ENCODE assay signal across 17 cellular contexts in genomic region chr7:44827567-44827966, GRCh38. TPM values are rescaled to one million over a fixed set of nuclear protein-coding genes. Genes with fewer than 3 reads are reported as not detected.
DNase-seq lines count a peak whose midpoint lies in the region; ATAC-seq and TF ChIP-seq lines count a peak whose summit lies in the region.
"Had no signal": no experiment of that assay in that cellular context is flagged by ENCODE, and none has a peak within 500 bp of the region (broad histone marks: within the 10 kb centered on the region; RNA-seq: fewer than 3 reads in every experiment).

No MANE protein-coding gene starts in this region.

- ATAC-seq in activated CD8-positive, alpha-beta T cell treated with anti-CD3 and anti-CD28 coated beads for 36 hours, result no peak
- ATAC-seq in activated CD8-positive, alpha-beta T cell treated with anti-CD3 and anti-CD28 coated beads, Interleukin-2, amount 10 ng/mL, durations not matched to agents 7 days and 5 days, result no peak
- ATAC-seq in stimulated activated naive CD8-positive, alpha-beta T cell treated with anti-CD3 and anti-CD28 coated beads, Interleukin-15, Interleukin-2, amounts not matched to agents 100 U/mL and 50 U/mL, for 24 hours, result no peak
- no peak for ATAC-seq in stimulated activated naive B cell treated with anti-CD40 and anti-IgM and Interleukin-4, amounts not matched to agents 10 μg/mL and 1 μg/mL and 100 μg/mL, for 72 hours (replicated peaks)
- no peak for ATAC-seq in omental fat pad (ENCODE audit: low FRiP score)
- ATAC-seq: GM12878, K562 had no signal

- H3K27ac Mint-ChIP-seq in activated CD8-positive, alpha-beta T cell treated with anti-CD3 and anti-CD28 coated beads for 36 hours, result peak overlapping the region; percentile 85
- no peak overlapping the region for H3K27ac Mint-ChIP-seq in activated CD8-positive, alpha-beta T cell treated with anti-CD3 and anti-CD28 coated beads, Interleukin-2, amount 10 ng/mL, durations not matched to agents 7 days and 5 days
- H3K27ac Mint-ChIP-seq in stimulated activated naive CD8-positive, alpha-beta T cell treated with anti-CD3 and anti-CD28 coated beads, Interleukin-15, Interleukin-2, amounts not matched to agents 100 ng/mL and 50 ng/mL, for 24 hours, result peak overlapping the region; percentile 66
- peak overlapping the region; percentile 17 for H3K27ac Mint-ChIP-seq in chondrocyte (ENCODE audit: unreplicated experiment)
- peak overlapping the region; percentile 37 for H3K27ac Mint-ChIP-seq in stimulated activated naive B cell treated with anti-CD40 and anti-IgM and Interleukin-4, amounts not matched to agents 10 μg/mL and 1 μg/mL and 100 μg/mL, for 72 hours

- no peak for DNase-seq in activated CD8-positive, alpha-beta T cell treated with anti-CD3 and anti-CD28 coated beads for 36 hours
- DNase-seq in activated CD8-positive, alpha-beta T cell treated with anti-CD3 and anti-CD28 coated beads, Interleukin-2, amount 10 ng/mL, durations not matched to agents 7 days and 5 days, result no peak
- DNase-seq in stimulated activated naive CD8-positive, alpha-beta T cell treated with anti-CD3 and anti-CD28 coated beads, Interleukin-15, Interleukin-2, amounts not matched to agents 100 U/mL and 50 U/mL, for 24 hours, result no peak
- no peak for DNase-seq in chondrocyte (ENCODE audit: low spot score)
- DNase-seq in stimulated activated naive B cell treated with anti-CD40 and anti-IgM and Interleukin-4, amounts not matched to agents 10 μg/mL and 1 μg/mL and 100 μg/mL, for 72 hours, result no peak
- DNase-seq in omental fat pad (ENCODE audit: low spot score), result no peak
- DNase-seq in GOT3 (lab: John Stamatoyannopoulos, UW), result no peak
- DNase-seq: 8988T, BE2C, DND-41, NCI-H1417 treated with DMSO at 0.1 percent for 48 hours, NCI-H1930, NCI-H2171, NCI-H510A had no signal

- H3K4me3 Mint-ChIP-seq in activated CD8-positive, alpha-beta T cell treated with anti-CD3 and anti-CD28 coated beads for 36 hours, result no peak overlapping the region
- no peak overlapping the region for H3K4me3 Mint-ChIP-seq in activated CD8-positive, alpha-beta T cell treated with anti-CD3 and anti-CD28 coated beads, Interleukin-2, amount 10 ng/mL, durations not matched to agents 7 days and 5 days
- H3K4me3 Mint-ChIP-seq in stimulated activated naive CD8-positive, alpha-beta T cell treated with anti-CD3 and anti-CD28 coated beads, Interleukin-15, Interleukin-2, amounts not matched to agents 100 ng/mL and 50 ng/mL, for 24 hours, result no peak overlapping the region
- no peak overlapping the region for H3K4me3 Mint-ChIP-seq in chondrocyte (ENCODE audit: unreplicated experiment)
- no peak overlapping the region for H3K4me3 Mint-ChIP-seq in stimulated activated naive B cell treated with anti-CD40 and anti-IgM and Interleukin-4, amounts not matched to agents 10 μg/mL and 1 μg/mL and 100 μg/mL, for 72 hours

- CTCF ChIA-PET in activated CD8-positive, alpha-beta T cell treated with anti-CD3 and anti-CD28 coated beads for 36 hours (lab: Charles Lee), result interaction anchor here (0.7 to 2.5 kb wide), 5 partner anchors 11 to 309 kb away, joined by 3 to 7 read pairs (median 4); no protein-coding TSS in a partner anchor
- CTCF ChIA-PET in activated CD8-positive, alpha-beta T cell treated with anti-CD3 and anti-CD28 coated beads, Interleukin-2, amount 10 ng/mL, durations not matched to agents 7 days and 5 days (lab: Charles Lee), result interaction anchor here (1.4 to 2.0 kb wide), 2 partner anchors 57 to 239 kb away, joined by 3 to 5 read pairs; no protein-coding TSS in a partner anchor

- H3K4me1 Mint-ChIP-seq in activated CD8-positive, alpha-beta T cell treated with anti-CD3 and anti-CD28 coated beads for 36 hours (ENCODE audit: low read depth), result peaks cover 11% of the 10 kb centered on the region
- H3K4me1 Mint-ChIP-seq in activated CD8-positive, alpha-beta T cell treated with anti-CD3 and anti-CD28 coated beads, Interleukin-2, amount 10 ng/mL, durations not matched to agents 7 days and 5 days (ENCODE audit: low read depth), result peaks cover 1% of the 10 kb centered on the region
- H3K4me1 Mint-ChIP-seq in stimulated activated naive CD8-positive, alpha-beta T cell treated with anti-CD3 and anti-CD28 coated beads, Interleukin-15, Interleukin-2, amounts not matched to agents 100 ng/mL and 50 ng/mL, for 24 hours (ENCODE audit: low read depth), result peaks cover 15% of the 10 kb centered on the region
- H3K4me1 Mint-ChIP-seq in chondrocyte (ENCODE audit: low read depth), result peaks cover 9% of the 10 kb centered on the region
- H3K4me1 Mint-ChIP-seq in stimulated activated naive B cell treated with anti-CD40 and anti-IgM and Interleukin-4, amounts not matched to agents 10 μg/mL and 1 μg/mL and 100 μg/mL, for 72 hours, result peaks cover 7 to 8% of the 10 kb centered on the region in 2 donors

- peaks cover 45% of the 10 kb centered on the region for H3K36me3 Mint-ChIP-seq in activated CD8-positive, alpha-beta T cell treated with anti-CD3 and anti-CD28 coated beads for 36 hours (ENCODE audit: low read depth)
- H3K36me3 Mint-ChIP-seq in activated CD8-positive, alpha-beta T cell treated with anti-CD3 and anti-CD28 coated beads, Interleukin-2, amount 10 ng/mL, durations not matched to agents 7 days and 5 days (ENCODE audit: low read depth), result peaks cover 53% of the 10 kb centered on the region
- peaks cover 56% of the 10 kb centered on the region for H3K36me3 Mint-ChIP-seq in stimulated activated naive CD8-positive, alpha-beta T cell treated with anti-CD3 and anti-CD28 coated beads, Interleukin-15, Interleukin-2, amounts not matched to agents 100 ng/mL and 50 ng/mL, for 24 hours (ENCODE audit: low read depth)
- H3K36me3 Mint-ChIP-seq in chondrocyte (ENCODE audit: low read depth), result peaks cover 10% of the 10 kb centered on the region
- peaks cover 4 to 38% of the 10 kb centered on the region in 2 donors for H3K36me3 Mint-ChIP-seq in stimulated activated naive B cell treated with anti-CD40 and anti-IgM and Interleukin-4, amounts not matched to agents 10 μg/mL and 1 μg/mL and 100 μg/mL, for 72 hours

- H3K9me3 Mint-ChIP-seq in activated CD8-positive, alpha-beta T cell treated with anti-CD3 and anti-CD28 coated beads for 36 hours, result no peaks in the 10 kb centered on the region
- no peaks in the 10 kb centered on the region for H3K9me3 Mint-ChIP-seq in activated CD8-positive, alpha-beta T cell treated with anti-CD3 and anti-CD28 coated beads, Interleukin-2, amount 10 ng/mL, durations not matched to agents 7 days and 5 days (ENCODE audit: insufficient read depth)
- H3K9me3 Mint-ChIP-seq in stimulated activated naive CD8-positive, alpha-beta T cell treated with anti-CD3 and anti-CD28 coated beads, Interleukin-15, Interleukin-2, amounts not matched to agents 100 ng/mL and 50 ng/mL, for 24 hours, result no peaks in the 10 kb centered on the region
- no peaks in the 10 kb centered on the region for H3K9me3 Mint-ChIP-seq in chondrocyte (ENCODE audit: low read depth)
- H3K9me3 Mint-ChIP-seq in stimulated activated naive B cell treated with anti-CD40 and anti-IgM and Interleukin-4, amounts not matched to agents 10 μg/mL and 1 μg/mL and 100 μg/mL, for 72 hours, result no peaks in the 10 kb centered on the region

- no peak for TF ChIP-seq CTCF in activated CD8-positive, alpha-beta T cell treated with anti-CD3 and anti-CD28 coated beads for 36 hours (IDR thresholded peaks at IDR 0.05)
- no peak for TF ChIP-seq CTCF in chondrocyte (IDR thresholded peaks at IDR 0.05)
- no peak for TF ChIP-seq CTCF in omental fat pad (IDR thresholded peaks at IDR 0.05)

- POLR2A ChIA-PET in activated CD8-positive, alpha-beta T cell treated with anti-CD3 and anti-CD28 coated beads for 36 hours (lab: Charles Lee), result interaction anchor here (0.8 to 1.8 kb wide), 6 partner anchors 12 to 308 kb away, joined by 3 to 7 read pairs (median 4); partner anchors contain the start of gene TMED4
- POLR2A ChIA-PET in activated CD8-positive, alpha-beta T cell treated with anti-CD3 and anti-CD28 coated beads, Interleukin-2, amount 10 ng/mL, durations not matched to agents 7 days and 5 days (lab: Charles Lee), result interaction anchor here (0.5 to 2.1 kb wide), 3 partner anchors 12 to 145 kb away, joined by 3 to 7 read pairs (median 3); no protein-coding TSS in a partner anchor

- no peaks in the 10 kb centered on the region for H3K27me3 Mint-ChIP-seq in activated CD8-positive, alpha-beta T cell treated with anti-CD3 and anti-CD28 coated beads for 36 hours
- H3K27me3 Mint-ChIP-seq in activated CD8-positive, alpha-beta T cell treated with anti-CD3 and anti-CD28 coated beads, Interleukin-2, amount 10 ng/mL, durations not matched to agents 7 days and 5 days (ENCODE audit: low read depth), result no peaks in the 10 kb centered on the region
- no peaks in the 10 kb centered on the region for H3K27me3 Mint-ChIP-seq in stimulated activated naive CD8-positive, alpha-beta T cell treated with anti-CD3 and anti-CD28 coated beads, Interleukin-15, Interleukin-2, amounts not matched to agents 100 ng/mL and 50 ng/mL, for 24 hours
- H3K27me3 Mint-ChIP-seq in chondrocyte (ENCODE audit: low read depth), result no peaks in the 10 kb centered on the region
- H3K27me3 Mint-ChIP-seq in stimulated activated naive B cell treated with anti-CD40 and anti-IgM and Interleukin-4, amounts not matched to agents 10 μg/mL and 1 μg/mL and 100 μg/mL, for 72 hours, result no peaks in the 10 kb centered on the region

- intact Hi-C loops in activated CD8-positive, alpha-beta T cell treated with anti-CD3 and anti-CD28 coated beads for 36 hours (cut with micrococcal nuclease), result no loop called here

RNA-seq across cellular contexts. Expression of gene H2AZ2, which starts 20.3 kb away (rescaled TPM):
- total RNA-seq in activated CD8-positive, alpha-beta T cell treated with anti-CD3 and anti-CD28 coated beads for 36 hours, result 100 to 1,000 TPM; 242 to 271 TPM
- 100 to 1,000 TPM; 435 to 439 TPM for total RNA-seq in activated CD8-positive, alpha-beta T cell treated with anti-CD3 and anti-CD28 coated beads, Interleukin-2, amount 10 ng/mL, durations not matched to agents 7 days and 5 days
- total RNA-seq in chondrocyte, result 119 to 139 TPM (median 126 TPM) in 3 replicates
- total RNA-seq in omental fat pad, result 100 to 1,000 TPM in 1 of 4 donors, 10 to 100 TPM in 3; 94.1 to 116 (median 97.9) TPM

RNA-seq across cellular contexts. Expression of gene PPIA, which starts 31.1 kb away (rescaled TPM):
- total RNA-seq in activated CD8-positive, alpha-beta T cell treated with anti-CD3 and anti-CD28 coated beads for 36 hours, result 1,000 to 10,000 TPM; 2,824 to 2,882 TPM
- total RNA-seq in activated CD8-positive, alpha-beta T cell treated with anti-CD3 and anti-CD28 coated beads, Interleukin-2, amount 10 ng/mL, durations not matched to agents 7 days and 5 days, result 1,000 to 10,000 TPM; 2,568 to 2,621 TPM
- 1,108 to 1,479 TPM (median 1,462 TPM) in 3 replicates for total RNA-seq in chondrocyte
- 1,000 to 10,000 TPM; 1,060 to 1,801 (median 1,521) TPM for total RNA-seq in omental fat pad

RNA-seq across cellular contexts. Expression of gene PURB, which starts 57.8 kb away (rescaled TPM):
- total RNA-seq in activated CD8-positive, alpha-beta T cell treated with anti-CD3 and anti-CD28 coated beads for 36 hours, result 10 to 100 TPM; 20.5 to 21.0 TPM
- total RNA-seq in activated CD8-positive, alpha-beta T cell treated with anti-CD3 and anti-CD28 coated beads, Interleukin-2, amount 10 ng/mL, durations not matched to agents 7 days and 5 days, result 10 to 100 TPM; 26.8 to 28.0 TPM
- total RNA-seq in chondrocyte, result 21.9 to 22.2 TPM (median 22.2 TPM) in 3 replicates
- total RNA-seq in omental fat pad, result 10 to 100 TPM; 20.9 to 32.1 (median 24.2) TPM
